24 cellular contexts compared by ENCODE assay signal in the genomic region with DNA sequence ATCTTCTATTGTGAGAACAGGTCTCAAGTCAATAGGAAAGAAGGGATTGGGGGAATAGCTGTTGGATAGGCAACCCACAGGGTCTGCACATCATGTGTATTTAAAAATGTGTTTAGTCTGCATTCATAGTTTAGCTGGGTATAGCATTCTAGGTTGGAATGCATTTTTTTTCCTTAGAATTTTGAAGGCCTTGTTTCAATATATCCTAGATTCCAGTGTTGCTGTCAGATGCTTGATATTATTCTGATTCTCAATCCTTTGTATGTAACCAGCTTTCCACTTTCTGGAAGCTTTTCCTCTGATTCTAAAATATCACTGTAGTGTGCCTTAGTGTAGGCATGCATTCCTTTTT. TPM values are rescaled to one million over a fixed set of nuclear protein-coding genes. Genes with fewer than 3 reads are reported as not detected.
DNase-seq lines count a peak whose midpoint lies in the region; ATAC-seq, FAIRE-seq and TF ChIP-seq lines count a peak whose summit lies in the region.
"Had no signal": no experiment of that assay in that cellular context is flagged by ENCODE, and none has a peak within 500 bp of the region (broad histone marks: within the 10 kb centered on the region; RNA-seq: fewer than 3 reads in every experiment).

No MANE protein-coding gene starts in this region.

- H3K4me1 ChIP-seq in IMR-90 (ENCODE audit: control insufficient read depth, insufficient read depth, low read length) (peaks cover 3% of the 10 kb centered on the region; the same call in 1 of the 2 replicates), K562 (replicated peaks in 1 of 2; ENCODE audit: control insufficient read depth in 2 of 2, insufficient read depth in 2 of 2, low read length in 2 of 2) (peaks cover 0 to 5% of the 10 kb centered on the region in 2 experiments; a peak in 3 of 5 replicates), osteoblast (ENCODE audit: insufficient read depth, low read length) (peaks cover 42% of the 10 kb centered on the region)
- H3K4me1 ChIP-seq: BE2C had no signal

- no peak for DNase-seq in D721Med (ENCODE audit: insufficient read length, low spot score)
- no peak for DNase-seq in IMR-90
- DNase-seq in K562 (ENCODE audit: extremely low read depth in 1 of 4, low spot score in 3 of 4): no peak
- DNase-seq in osteoblast (ENCODE audit: insufficient read length, low spot score, missing footprints): no peak
- no peak for DNase-seq in NCI-H187 (lab: John Stamatoyannopoulos, UW)
- DNase-seq in NCI-H345 treated with DMSO at 0.1 percent for 48 hours (lab: John Stamatoyannopoulos, UW; ENCODE audit: unreplicated experiment): no peak
- DNase-seq: 8988T; ACHN; AML-193; BE2C; Calu3; CD4-positive, alpha-beta T cell; CD8-positive, alpha-beta memory T cell; COR-L47; DMS79; GDM1; H9 had no signal

- H3K56ac ChIP-seq in IMR-90 (ENCODE audit: extremely low read depth, insufficient read depth, low read length): 0 out of 2 replicates have a peak overlapping the region, but pooled peaks have one; percentile 79

- peak overlapping the region; percentile 96 for H2BK120ac ChIP-seq in IMR-90 (ENCODE audit: low read depth, low read length)

- H3K9me3 ChIP-seq in IMR-90 (ENCODE audit: control insufficient read depth, insufficient read depth, low read length) (peaks cover 6% of the 10 kb centered on the region; the same call in 1 of the 2 replicates), K562 (replicated peaks; ENCODE audit: control insufficient read depth, insufficient read depth, low read depth, low read length) (no peaks in the 10 kb centered on the region), osteoblast (ENCODE audit: low read depth, low read length) (no peaks in the 10 kb centered on the region)
- H3K9me3 ChIP-seq: BE2C had no signal

- TF ChIP-seq RAD21 in IMR-90 (IDR thresholded peaks at IDR 0.05; ENCODE audit: low read length): no peak
- TF ChIP-seq RAD21 in K562 (CRISPR knock-in tag; conservative IDR thresholded peaks at IDR 0.05 in 1 of 2, IDR thresholded peaks at IDR 0.05 in 1 of 2): no peak

- FAIRE-seq in D721Med (lab: Jason Lieb, UNC) (peak; percentile 69), K562 (lab: Jason Lieb, UNC) (no peak)
- FAIRE-seq: A549, GM12878, GM19239 had no signal

- H3K9ac ChIP-seq in IMR-90 (ENCODE audit: low read depth, low read length) (no peak overlapping the region), K562 (ENCODE audit: insufficient read depth in 1 of 2, low read depth in 2 of 2, low read length in 2 of 2) (no peak overlapping the region)
- H3K9ac ChIP-seq: BLaER1 treated with 17β-estradiol and CSF1 and Interleukin-3, amounts not matched to agents 10 nM and 100 nM had no signal

- H3K27me3 ChIP-seq in IMR-90 (ENCODE audit: control insufficient read depth, insufficient read depth, low read length) (no peaks in the 10 kb centered on the region), K562 (ENCODE audit: control insufficient read depth in 2 of 2, insufficient read depth in 2 of 2, low read length in 2 of 2) (no peaks in the 10 kb centered on the region), osteoblast (ENCODE audit: insufficient read depth, low read length) (no peaks in the 10 kb centered on the region)
- H3K27me3 ChIP-seq: BE2C; BLaER1 treated with 17β-estradiol and CSF1 and Interleukin-3, amounts not matched to agents 10 nM and 100 nM had no signal

- no peak overlapping the region for H2AK9ac ChIP-seq in IMR-90 (replicated peaks; ENCODE audit: low read depth, low read length, poor library complexity)

- H2AK5ac ChIP-seq in IMR-90 (ENCODE audit: low read depth, low read length): peak overlapping the region; percentile 99

- H3K36me3 ChIP-seq in IMR-90 (ENCODE audit: control insufficient read depth, insufficient read depth, low read length) (no peaks in the 10 kb centered on the region), K562 (ENCODE audit: control insufficient read depth, insufficient read depth, low read length) (no peaks in the 10 kb centered on the region), osteoblast (ENCODE audit: insufficient read depth, low read length) (no peaks in the 10 kb centered on the region)
- H3K36me3 ChIP-seq: BE2C had no signal

- H4K5ac ChIP-seq in IMR-90 (ENCODE audit: low read depth, low read length): no peak overlapping the region; the same call in 1 of the 2 replicates

- TF ChIP-seq EP300 in K562 (IDR thresholded peaks at IDR 0.05; ENCODE audit: low read length): no peak

- H3K79me1 ChIP-seq in IMR-90 (ENCODE audit: low read depth in 1 of 2, low read length in 2 of 2): peaks cover 0 to 11% of the 10 kb centered on the region in 2 experiments; a peak in 2 of 4 replicates

- H3K79me2 ChIP-seq in K562 (ENCODE audit: control insufficient read depth, insufficient read depth, low read length) (no peaks in the 10 kb centered on the region), osteoblast (ENCODE audit: insufficient read depth, low read length) (no peaks in the 10 kb centered on the region)

- H3K4me2 ChIP-seq in IMR-90 (ENCODE audit: low read depth, low read length) (no peak overlapping the region), K562 (ENCODE audit: insufficient read depth, low read length) (no peak overlapping the region), osteoblast (ENCODE audit: insufficient read depth, low read length) (no peak overlapping the region)
- H3K4me2 ChIP-seq: A549; BLaER1 treated with 17β-estradiol and CSF1 and Interleukin-3, amounts not matched to agents 10 nM and 100 nM; GM23338 had no signal

- H3K9me1 ChIP-seq in IMR-90 (ENCODE audit: insufficient read depth, low read length): peaks cover 20% of the 10 kb centered on the region
- no peaks in the 10 kb centered on the region for H3K9me1 ChIP-seq in K562 (ENCODE audit: control insufficient read depth, insufficient read depth, low read length)

- intact Hi-C loops in IMR-90 (cut with micrococcal nuclease): no loop called here
- intact Hi-C loops in K562 (cut with micrococcal nuclease): no loop called here

- H3K23ac ChIP-seq in IMR-90 (ENCODE audit: low read depth, low read length): peak overlapping the region; percentile 66; the same call in 1 of the 2 replicates

- peak overlapping the region; percentile 99 for H2BK5ac ChIP-seq in IMR-90 (ENCODE audit: low read depth, low read length, poor library complexity, severe bottlenecking)

- H3K4ac ChIP-seq in IMR-90 (ENCODE audit: low read depth, low read length): peak overlapping the region; percentile 95

- H2AFZ ChIP-seq in IMR-90 (replicated peaks; ENCODE audit: low read length, poor library complexity): no peak overlapping the region
- no peak overlapping the region for H2AFZ ChIP-seq in K562 (ENCODE audit: low read depth, low read length)
- H2AFZ ChIP-seq in osteoblast (ENCODE audit: low read length): no peak overlapping the region
- H2AFZ ChIP-seq: GM23338 had no signal

- H3K4me3 ChIP-seq in IMR-90 (ENCODE audit: insufficient read depth, low read depth, low read length): no peak overlapping the region
- no peak overlapping the region for H3K4me3 ChIP-seq in K562
- H3K4me3 ChIP-seq in osteoblast (ENCODE audit: insufficient read depth, low read length): no peak overlapping the region
- H3K4me3 ChIP-seq: A549; BLaER1 treated with 17β-estradiol and CSF1 and Interleukin-3, amounts not matched to agents 10 nM and 100 nM; GM12878; GM23338 had no signal

- H3K27ac ChIP-seq in IMR-90 (ENCODE audit: insufficient read depth, low read length) (no peak overlapping the region; the same call in 1 of the 2 replicates), K562 (ENCODE audit: extremely low read depth, low read depth, low read length) (no peak overlapping the region), osteoblast (ENCODE audit: low read depth, low read length) (peak overlapping the region; percentile 14)
- H3K27ac ChIP-seq: BLaER1 treated with 17β-estradiol and CSF1 and Interleukin-3, amounts not matched to agents 10 nM and 100 nM had no signal

- no peak for ATAC-seq in IMR-90 (ENCODE audit: low read depth)
- no peak for ATAC-seq in K562
- ATAC-seq in GM21737 (IDR thresholded peaks at IDR 0.05; ENCODE audit: unreplicated experiment): no peak
- ATAC-seq: A549, GM12878, GM23338, HCT116 had no signal

- peak overlapping the region; percentile 90 to 91 for H4K8ac ChIP-seq in IMR-90 (ENCODE audit: low read depth in 2 of 2, low read length in 2 of 2)

- H2BK20ac ChIP-seq in IMR-90 (ENCODE audit: low read depth, low read length): peak overlapping the region; percentile 97

- TF ChIP-seq CTCF in D721Med (IDR thresholded peaks at IDR 0.05; ENCODE audit: insufficient read depth, missing control alignments): no peak
- TF ChIP-seq CTCF in IMR-90 (conservative IDR thresholded peaks at IDR 0.05; ENCODE audit: low read depth, low read length): no peak
- no peak for TF ChIP-seq CTCF in K562 (IDR thresholded peaks at IDR 0.05 in 2 of 3, conservative IDR thresholded peaks at IDR 0.05 in 1 of 3; ENCODE audit: insufficient read depth in 2 of 3, low read depth in 1 of 3, low read length in 3 of 3)
- TF ChIP-seq CTCF in osteoblast (IDR thresholded peaks at IDR 0.05; ENCODE audit: extremely low read depth, low read depth, low read length): no peak

- peak overlapping the region; percentile 97 for H4K91ac ChIP-seq in IMR-90 (ENCODE audit: insufficient read depth, low read depth, low read length)

- BruUV-seq in IMR-90 (replicated peaks; lab: Mats Ljungman, UMichigan) (no TSS peak), K562 (replicated peaks; lab: Mats Ljungman, UMichigan) (no TSS peak)

- H3K18ac ChIP-seq in IMR-90 (ENCODE audit: low read depth, low read length): peak overlapping the region; percentile 82; the same call in 1 of the 2 replicates

- dilution Hi-C loops in IMR-90 (cut with HindIII; ENCODE audit: low sequenced_read_pairs, unreplicated experiment): no loop called here

- TF ChIP-seq POLR2A in IMR-90 (IDR thresholded peaks at IDR 0.05; ENCODE audit: low read depth, low read length) (no peak), K562 (conservative IDR thresholded peaks at IDR 0.05) (no peak)

- POLR2A ChIA-PET in IMR-90 (lab: Charles Lee; ENCODE audit: unreplicated experiment): no interaction called here
- POLR2A ChIA-PET in K562 (lab: Yijun Ruan, JAX): interaction anchor here (0.6 kb wide), 1 partner anchor 229 kb away, joined by 3 read pairs; no protein-coding TSS in a partner anchor

- in situ Hi-C loops in IMR-90 (cut with MboI; ENCODE audit: low sequenced_read_pairs) (no loop called here), K562 (cut with MboI) (no loop called here)

- peak overlapping the region; percentile 90 for H3K14ac ChIP-seq in IMR-90 (replicated peaks; ENCODE audit: low read depth, low read length)

- peak overlapping the region; percentile 100; the same call in 2 of the 3 replicates for H2BK15ac ChIP-seq in IMR-90 (ENCODE audit: low read depth, low read length)

- no peaks in the 10 kb centered on the region for H4K20me1 ChIP-seq in IMR-90 (ENCODE audit: insufficient read depth, low read length)
- no peaks in the 10 kb centered on the region for H4K20me1 ChIP-seq in K562 (replicated peaks; ENCODE audit: control insufficient read depth, insufficient read depth, low read length)
- H4K20me1 ChIP-seq in osteoblast (ENCODE audit: insufficient read depth, low read length): no peaks in the 10 kb centered on the region
- H4K20me1 ChIP-seq: BLaER1 treated with 17β-estradiol and CSF1 and Interleukin-3, amounts not matched to agents 10 nM and 100 nM had no signal

- CTCF ChIA-PET in IMR-90 (lab: Yijun Ruan, JAX): interaction anchor here (0.6 kb wide), 1 partner anchor 402 kb away, joined by 4 read pairs; no protein-coding TSS in a partner anchor
- CTCF ChIA-PET in K562 (lab: Yijun Ruan, JAX; ENCODE audit: low intra/inter-chr PET ratio): no interaction called here

RNA-seq across cellular contexts. Expression of gene ATP8B1, which starts 9.0 kb away (rescaled TPM):
- 136 and 170 TPM in 2 replicates for total RNA-seq in IMR-90 (2012; rRNA removed)
- polyA plus RNA-seq in IMR-90 (2012; rRNA removed): 57.7 and 64.3 TPM in 2 replicates
- 23.4 and 27.5 TPM in 2 replicates for polyA plus RNA-seq in IMR-90 (2012; cell fraction: cytosol; rRNA removed)
- 31.8 and 116 TPM in 2 replicates for polyA plus RNA-seq in IMR-90 (2012; cell fraction: nucleus; rRNA removed; ENCODE audit: low replicate concordance)
- 0.79 TPM in 1 of 2 replicates, not detected in the other for total RNA-seq in K562 (2011; cell fraction: chromatin; rRNA removed; ENCODE audit: low replicate concordance)
- under 0.01 and 0.13 TPM in 2 replicates for total RNA-seq in K562 (2011; cell fraction: nucleolus; rRNA removed)
- total RNA-seq in K562 (2011; cell fraction: nucleoplasm; rRNA removed): 0.07 TPM in 1 of 2 replicates, not detected in the other
- 0.04 TPM in 1 of 2 replicates, not detected in the other for total RNA-seq in K562 (2014; rRNA removed)
- total RNA-seq in K562 (2014; rRNA removed; fragmentation: Illumina TruSeq; extraction: Trizol): 0.04 and 0.22 TPM in 2 replicates
- 0.04 TPM in 1 of 2 replicates, not detected in the other for total RNA-seq in K562 (2015; rRNA removed; fragmentation: Illumina TruSeq; extraction: Trizol)
- 0.20 and 0.22 TPM in 2 replicates for total RNA-seq in K562 (2021)
- 0.01 and 0.07 TPM in 2 replicates for polyA plus RNA-seq in K562 (2011; rRNA removed)
- 0.01 and 0.55 TPM in 2 replicates for polyA plus RNA-seq in K562 (2011; cell fraction: cytosol; rRNA removed)
- 0.04 TPM in 1 of 2 replicates, not detected in the other for polyA plus RNA-seq in K562 (2011; cell fraction: nucleus; rRNA removed)
- 0.08 TPM in 2 replicates for polyA plus RNA-seq in K562 (2012)
- polyA plus RNA-seq in K562 (2014; fragmentation: Illumina TruSeq; extraction: Trizol): 0.03 TPM in 1 of 2 replicates, not detected in the other
- not detected for polyA plus RNA-seq in K562 (2014; fragmentation: Nextera tagmentation; extraction: Ambion mirVana)
- 0.01 TPM in 1 of 2 replicates, not detected in the other for polyA plus RNA-seq in K562 (2014; rRNA removed)
- polyA minus RNA-seq in K562 (2011; rRNA and poly(A)+ RNA removed): 0.14 and 0.24 TPM in 2 replicates
- not detected in 2 replicates for polyA minus RNA-seq in K562 (2011; cell fraction: cytosol; rRNA and poly(A)+ RNA removed)
- polyA minus RNA-seq in K562 (2011; cell fraction: nucleus; rRNA and poly(A)+ RNA removed): 0.22 TPM in 1 of 2 replicates, not detected in the other
- total RNA-seq in osteoblast: 41.5 and 46.7 TPM in 2 replicates
- total RNA-seq: CD4-positive, alpha-beta T cell; CD8-positive, alpha-beta memory T cell had no signal
- polyA plus RNA-seq: CD8-positive, alpha-beta memory T cell had no signal

Comparison
In these comparisons a context has a peak if more than half of its experiments do, and no peak if none do; other contexts are left out.
1. RNA of gene ATP8B1, which starts 9.0 kb away (total RNA-seq): 136 to 170 TPM in IMR-90 and 41.5 to 46.7 TPM in osteoblast; under 0.01 to 0.79 TPM in K562; every median in the first group is over 10 times any median in the second.